Comparison of ENCODE assay signal across 10 cellular contexts in the genomic region with DNA sequence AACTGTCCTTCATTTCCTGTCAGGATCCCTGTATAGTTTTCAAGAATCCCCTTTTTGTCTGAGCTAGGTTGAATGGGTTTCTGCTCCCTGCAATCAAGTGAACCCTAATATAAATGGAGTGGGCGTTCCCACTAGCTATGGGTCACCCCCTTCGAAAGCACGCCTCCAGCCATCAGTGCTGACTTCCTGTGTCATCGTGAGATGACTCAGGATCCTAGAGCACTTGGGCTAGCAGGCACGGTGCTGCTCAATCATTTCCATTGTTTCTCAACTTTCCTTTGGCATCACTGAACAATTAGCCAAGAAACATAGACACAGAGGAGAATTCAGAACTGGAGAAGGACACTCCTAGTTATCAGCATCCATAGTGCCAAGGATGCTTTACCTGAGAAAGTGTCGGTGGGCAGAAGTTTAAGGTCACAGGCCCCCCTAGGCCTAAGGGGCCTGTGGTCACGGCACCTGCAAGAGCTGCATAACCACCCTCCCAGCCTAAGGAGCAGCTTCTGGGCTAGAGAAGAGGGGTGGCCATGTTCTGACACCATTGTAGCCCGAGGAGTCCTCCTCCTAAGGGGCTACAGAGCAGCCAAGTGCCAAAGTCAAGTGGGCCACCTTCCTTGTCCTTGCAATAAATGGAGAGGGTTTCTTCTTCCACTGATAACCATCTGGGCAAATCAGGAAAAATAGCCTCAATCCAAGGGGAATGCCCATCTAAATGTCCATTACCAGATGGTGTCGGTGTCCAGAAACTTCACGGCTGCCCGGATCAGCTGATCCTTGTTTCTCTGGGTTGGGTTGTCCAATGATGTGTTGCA. TPM values are rescaled to one million over a fixed set of nuclear protein-coding genes. Genes with fewer than 3 reads are reported as not detected.
DNase-seq lines count a peak whose midpoint lies in the region; ATAC-seq and TF ChIP-seq lines count a peak whose summit lies in the region.
"Had no signal": no experiment of that assay in that cellular context is flagged by ENCODE, and none has a peak within 500 bp of the region (broad histone marks: within the 10 kb centered on the region; RNA-seq: fewer than 3 reads in every experiment).

No MANE protein-coding gene starts in this region.

- no peaks in the 10 kb centered on the region for H4K20me1 ChIP-seq in GM23248 (ENCODE audit: insufficient read depth)

- in situ Hi-C loops in GM23248 (cut with MboI), result loop anchor here (10.0 to 25.0 kb wide), 2 partner anchors 131 to 339 kb away; a partner anchor contains a TSS

- no peak for ATAC-seq in naive thymus-derived CD8-positive, alpha-beta T cell
- no peak for ATAC-seq in HG03457 (IDR thresholded peaks at IDR 0.05; ENCODE audit: unreplicated experiment)

- no peaks in the 10 kb centered on the region for H3K9me2 ChIP-seq in GM23248 (ENCODE audit: insufficient read depth)

- H3K9me3 ChIP-seq in GM23248 (ENCODE audit: low read depth), result no peaks in the 10 kb centered on the region
- H3K9me3 ChIP-seq: thoracic aorta had no signal

- POLR2A ChIA-PET in naive thymus-derived CD8-positive, alpha-beta T cell (lab: Charles Lee), result interaction anchor here (1.0 to 1.1 kb wide), 2 partner anchors 68 to 213 kb away, joined by 3 read pairs; no protein-coding TSS in a partner anchor

- H3K36me3 ChIP-seq in GM23248 (ENCODE audit: low read depth), result no peaks in the 10 kb centered on the region

- peaks cover 13% of the 10 kb centered on the region; the same call in 1 of the 2 replicates for H3F3A ChIP-seq in GM23248 (ENCODE audit: insufficient read depth)

- H3K4me1 Mint-ChIP-seq in activated T-cell treated with anti-CD3 and anti-CD28 coated beads, Interleukin-2, amount 50 U/mL, for 24 hours (ENCODE audit: low read depth), result peaks cover 23% of the 10 kb centered on the region
- H3K4me1 Mint-ChIP-seq in naive thymus-derived CD8-positive, alpha-beta T cell, result peaks cover 9 to 29% (median 16%) of the 10 kb centered on the region in 4 donors

- H3K27ac ChIP-seq in GM23248, result peak overlapping the region; percentile 87
- H3K27ac ChIP-seq: thoracic aorta had no signal

- no peak overlapping the region for H2AFZ ChIP-seq in GM23248

- 31 to 32% methylated on average over 11 of the region's 11 CpGs for WGBS in GM23248 (ENCODE audit: low coverage in 1 of 2, low lambda C conversion rate in 2 of 2, missing lambda C conversion rate in 2 of 2), 2 experiments

- peak overlapping the region; percentile 69 for H3K27ac Mint-ChIP-seq in activated T-cell treated with anti-CD3 and anti-CD28 coated beads, Interleukin-2, amount 50 U/mL, for 24 hours
- H3K27ac Mint-ChIP-seq in naive thymus-derived CD8-positive, alpha-beta T cell, result peak overlapping the region in 9 of 10 donors; percentile 38 to 87 (median 72)
- H3K27ac Mint-ChIP-seq: naive B cell had no signal

- peak overlapping the region; percentile 59 for H3K9ac ChIP-seq in GM23248

- H3K27me3 Mint-ChIP-seq in activated T-cell treated with anti-CD3 and anti-CD28 coated beads, Interleukin-2, amount 50 U/mL, for 24 hours, result no peaks in the 10 kb centered on the region
- no peaks in the 10 kb centered on the region for H3K27me3 Mint-ChIP-seq in naive thymus-derived CD8-positive, alpha-beta T cell
- H3K27me3 Mint-ChIP-seq: naive B cell had no signal

- no peak overlapping the region for H3K4me3 ChIP-seq in GM23248
- H3K4me3 ChIP-seq: thoracic aorta had no signal

- H3K79me2 ChIP-seq in GM23248 (ENCODE audit: insufficient read depth), result no peaks in the 10 kb centered on the region; the same call in 1 of the 2 replicates

- H3K4me2 ChIP-seq in GM23248 (ENCODE audit: unreplicated experiment), result peak overlapping the region; percentile 63

- H3K4me3 Mint-ChIP-seq in activated T-cell treated with anti-CD3 and anti-CD28 coated beads, Interleukin-2, amount 50 U/mL, for 24 hours, result no peak overlapping the region
- peak overlapping the region in 8 of 10 donors; percentile 17 to 66 (median 38) for H3K4me3 Mint-ChIP-seq in naive thymus-derived CD8-positive, alpha-beta T cell
- H3K4me3 Mint-ChIP-seq: naive B cell had no signal

- no peaks in the 10 kb centered on the region for H3K27me3 ChIP-seq in GM23248 (replicated peaks; ENCODE audit: insufficient read depth)

- peaks cover 58% of the 10 kb centered on the region for H3K36me3 Mint-ChIP-seq in activated T-cell treated with anti-CD3 and anti-CD28 coated beads, Interleukin-2, amount 50 U/mL, for 24 hours (ENCODE audit: low read depth)
- peaks cover 0 to 26% (median 0%) of the 10 kb centered on the region in 3 donors for H3K36me3 Mint-ChIP-seq in naive thymus-derived CD8-positive, alpha-beta T cell
- H3K36me3 Mint-ChIP-seq: naive B cell had no signal

- TF ChIP-seq CTCF in GM10266 (IDR thresholded peaks at IDR 0.05; ENCODE audit: control insufficient read depth, insufficient read depth, low read depth, missing control alignments), result no peak

- DNase-seq in GM10266 (ENCODE audit: extremely low spot score), result peak; percentile 72
- peak; percentile 94 for DNase-seq in GM23248
- no peak for DNase-seq in activated T-cell treated with anti-CD3 and anti-CD28 coated beads, Interleukin-2, amount 50 U/mL, for 24 hours
- peak in 1 of 10 donors; percentile 2 for DNase-seq in naive thymus-derived CD8-positive, alpha-beta T cell
- no peak for DNase-seq in hippocampal formation (lab: John Stamatoyannopoulos, UW)
- DNase-seq in NCI-H2196 (lab: John Stamatoyannopoulos, UW; ENCODE audit: unreplicated experiment), result no peak
- DNase-seq in NCI-H526 treated with DMSO at 0.1 percent for 48 hours (lab: John Stamatoyannopoulos, UW), result no peak
- DNase-seq: naive B cell had no signal

- peaks cover 23% of the 10 kb centered on the region for H3K4me1 ChIP-seq in GM23248 (ENCODE audit: insufficient read depth)

- H3K9me3 Mint-ChIP-seq in activated T-cell treated with anti-CD3 and anti-CD28 coated beads, Interleukin-2, amount 50 U/mL, for 24 hours, result no peaks in the 10 kb centered on the region
- H3K9me3 Mint-ChIP-seq in naive thymus-derived CD8-positive, alpha-beta T cell, result no peaks in the 10 kb centered on the region
- H3K9me3 Mint-ChIP-seq: naive B cell had no signal

RNA-seq across cellular contexts. Expression of a gene that starts 13.2 kb away (rescaled TPM):
- 17.0 and 37.6 TPM in 2 replicates for total RNA-seq in GM23248 (2014; rRNA removed; shearing (Covaris generic))
- 21.9 and 22.3 TPM in 2 replicates for polyA plus RNA-seq in GM23248 (2016; fragmentation: Nextera tagmentation; extraction: Ambion mirVana)
- total RNA-seq in naive thymus-derived CD8-positive, alpha-beta T cell, result 10 to 100 TPM; 22.0 to 28.7 TPM
- polyA plus RNA-seq in naive thymus-derived CD8-positive, alpha-beta T cell, result 10 to 100 TPM; 15.3 to 21.8 (median 21.2) TPM

RNA-seq across cellular contexts. Expression of a gene that starts 13.4 kb away (rescaled TPM):
- 8.0 and 10.2 TPM in 2 replicates for total RNA-seq in GM23248 (2014; rRNA removed; shearing (Covaris generic))
- polyA plus RNA-seq in GM23248 (2016; fragmentation: Nextera tagmentation; extraction: Ambion mirVana), result 7.2 and 7.3 TPM in 2 replicates
- 10 to 100 TPM; 10.4 to 10.7 TPM for total RNA-seq in naive thymus-derived CD8-positive, alpha-beta T cell
- 1 to 10 TPM; 3.4 to 7.1 (median 6.0) TPM for polyA plus RNA-seq in naive thymus-derived CD8-positive, alpha-beta T cell

RNA-seq across cellular contexts. Expression of a gene that starts 53.1 kb away (rescaled TPM):
- 1.0 and 3.6 TPM in 2 replicates for total RNA-seq in GM23248 (2014; rRNA removed; shearing (Covaris generic))
- polyA plus RNA-seq in GM23248 (2016; fragmentation: Nextera tagmentation; extraction: Ambion mirVana), result 2.2 and 3.2 TPM in 2 replicates
- total RNA-seq in naive thymus-derived CD8-positive, alpha-beta T cell, result 1 to 10 TPM; 1.1 to 1.7 TPM
- under 1 TPM in 2 of 3 donors, not detected in 1; 0.31 to 0.91 TPM for polyA plus RNA-seq in naive thymus-derived CD8-positive, alpha-beta T cell

RNA-seq across cellular contexts. Expression of a gene that starts 53.6 kb away (rescaled TPM):
- total RNA-seq in GM23248 (2014; rRNA removed; shearing (Covaris generic)), result 31.0 and 50.2 TPM in 2 replicates
- polyA plus RNA-seq in GM23248 (2016; fragmentation: Nextera tagmentation; extraction: Ambion mirVana), result 25.5 and 27.3 TPM in 2 replicates
- 10 to 100 TPM; 65.2 to 71.1 TPM for total RNA-seq in naive thymus-derived CD8-positive, alpha-beta T cell
- 10 to 100 TPM in 1 of 3 donors, 1 to 10 TPM in 2; 2.5 to 11.6 (median 7.4) TPM for polyA plus RNA-seq in naive thymus-derived CD8-positive, alpha-beta T cell

Comparison
In these comparisons a context has a peak if more than half of its experiments do, and no peak if none do; other contexts are left out.
1. DNase-seq: peak in GM10266 (single experiment) and GM23248 (single experiment); none in activated T-cell treated with anti-CD3 and anti-CD28 coated beads, Interleukin-2, amount 50 U/mL, for 24 hours (single experiment), hippocampal formation (0 of 2), NCI-H2196 (single experiment) and NCI-H526 treated with DMSO at 0.1 percent for 48 hours (single experiment).